In genomic region chr1:222732216-222733159, GRCh38 we compare ENCODE assay signal across 10 cellular contexts. TPM values are rescaled to one million over a fixed set of nuclear protein-coding genes. Genes with fewer than 3 reads are reported as not detected.
A peak's percentile ranks its signal among the peaks of the same experiment; 100 is the strongest.
DNase-seq lines count a peak whose midpoint lies in the region; ATAC-seq and TF ChIP-seq lines count a peak whose summit lies in the region.
"Had no signal": no experiment of that assay in that cellular context is flagged by ENCODE, and none has a peak within 500 bp of the region (broad histone marks: within the 10 kb centered on the region; RNA-seq: fewer than 3 reads in every experiment).

No MANE protein-coding gene starts in this region.

- peaks cover 82% of the 10 kb centered on the region for H3K36me3 ChIP-seq in upper lobe of right lung

- H3K9me3 ChIP-seq in upper lobe of right lung: no peaks in the 10 kb centered on the region
- H3K9me3 ChIP-seq: testis had no signal

- H3K4me3 Mint-ChIP-seq in activated T-cell treated with anti-CD3 and anti-CD28 coated beads, Interleukin-2, amount 50 U/mL, for 72 hours: no peak overlapping the region

- no peaks in the 10 kb centered on the region for H3K27me3 Mint-ChIP-seq in activated T-cell treated with anti-CD3 and anti-CD28 coated beads, Interleukin-2, amount 50 U/mL, for 72 hours (ENCODE audit: low read depth)

- no peak overlapping the region for H3K4me3 ChIP-seq in upper lobe of right lung
- H3K4me3 ChIP-seq in coronary artery: no peak overlapping the region
- H3K4me3 ChIP-seq: testis had no signal

- peaks cover 8 to 39% of the 10 kb centered on the region in 2 donors for H3K36me3 Mint-ChIP-seq in activated T-cell treated with anti-CD3 and anti-CD28 coated beads, Interleukin-2, amount 50 U/mL, for 72 hours (ENCODE audit: insufficient read depth in 2 of 2)

- H3K27ac ChIP-seq in upper lobe of right lung (no peak overlapping the region), coronary artery (no peak overlapping the region)
- H3K27ac ChIP-seq: testis had no signal

- intact Hi-C loops in upper lobe of right lung (cut with DNase I) (no loop called here), cardiac septum (cut with DNase I) (no loop called here)

- peak overlapping the region; percentile 42 for H3K27ac Mint-ChIP-seq in activated T-cell treated with anti-CD3 and anti-CD28 coated beads, Interleukin-2, amount 50 U/mL, for 72 hours

- H3K4me1 ChIP-seq in upper lobe of right lung: no peaks in the 10 kb centered on the region
- H3K4me1 ChIP-seq: testis had no signal

- peaks cover 8% of the 10 kb centered on the region for H3K4me1 Mint-ChIP-seq in activated T-cell treated with anti-CD3 and anti-CD28 coated beads, Interleukin-2, amount 50 U/mL, for 72 hours (ENCODE audit: low read depth)

- H3K27me3 ChIP-seq in upper lobe of right lung: no peaks in the 10 kb centered on the region
- H3K27me3 ChIP-seq: testis had no signal

- no peak for ATAC-seq in activated T-cell treated with anti-CD3 and anti-CD28 coated beads, Interleukin-2, amount 50 U/mL, for 72 hours (replicated peaks in 1 of 2)
- peak; percentile 97 for ATAC-seq in HG02870 (IDR thresholded peaks at IDR 0.05; ENCODE audit: unreplicated experiment)
- peak; percentile 57 for ATAC-seq in upper lobe of right lung

- TF ChIP-seq CTCF in upper lobe of right lung (IDR thresholded peaks at IDR 0.05) (no peak), coronary artery (IDR thresholded peaks at IDR 0.05) (no peak)

- H3K9me3 Mint-ChIP-seq in activated T-cell treated with anti-CD3 and anti-CD28 coated beads, Interleukin-2, amount 50 U/mL, for 72 hours: no peaks in the 10 kb centered on the region

- DNase-seq in activated T-cell treated with anti-CD3 and anti-CD28 coated beads, Interleukin-2, amount 50 U/mL, for 72 hours: no peak
- DNase-seq in activated T-cell treated with anti-CD3 and anti-CD28 coated beads for 4 hours (no peak), NOMO-1 (lab: John Stamatoyannopoulos, UW; ENCODE audit: unreplicated experiment in 2 of 2) (peak; percentile 70 to 89), upper lobe of right lung (no peak), cardiac septum (ENCODE audit: low spot score) (no peak), coronary artery (ENCODE audit: low spot score) (no peak), AG08396 (ENCODE audit: low spot score) (no peak)
- DNase-seq: retina, testis had no signal

RNA-seq across cellular contexts. Expression of gene FAM177B, which starts 4.5 kb away (rescaled TPM):
- total RNA-seq in activated T-cell treated with anti-CD3 and anti-CD28 coated beads, Interleukin-2, amount 50 U/mL, for 72 hours: not detected
- total RNA-seq in upper lobe of right lung (0.20 TPM), cardiac septum (not detected)

RNA-seq across cellular contexts. Expression of gene BROX, which starts 20.1 kb away (rescaled TPM):
- 10 to 100 TPM; 42.8 to 45.4 TPM for total RNA-seq in activated T-cell treated with anti-CD3 and anti-CD28 coated beads, Interleukin-2, amount 50 U/mL, for 72 hours
- 44.2 TPM for total RNA-seq in upper lobe of right lung
- total RNA-seq in cardiac septum: 33.0 TPM

RNA-seq across cellular contexts. Expression of gene AIDA, which starts 20.2 kb away (rescaled TPM):
- 10 to 100 TPM; 49.5 to 57.1 TPM for total RNA-seq in activated T-cell treated with anti-CD3 and anti-CD28 coated beads, Interleukin-2, amount 50 U/mL, for 72 hours
- total RNA-seq in upper lobe of right lung (91.3 TPM), cardiac septum (50.5 TPM)

Comparison
In these comparisons a context has a peak if more than half of its experiments do, and no peak if none do; other contexts are left out.
1. ATAC-seq: peak in HG02870 (single experiment) and upper lobe of right lung (single experiment); none in activated T-cell treated with anti-CD3 and anti-CD28 coated beads, Interleukin-2, amount 50 U/mL, for 72 hours (0 of 2).
2. DNase-seq: peak in NOMO-1 (2 of 2); none in activated T-cell treated with anti-CD3 and anti-CD28 coated beads, Interleukin-2, amount 50 U/mL, for 72 hours (0 of 2), activated T-cell treated with anti-CD3 and anti-CD28 coated beads for 4 hours (single experiment), upper lobe of right lung (single experiment), cardiac septum (single experiment), coronary artery (single experiment) and AG08396 (single experiment).